In the genomic region with DNA sequence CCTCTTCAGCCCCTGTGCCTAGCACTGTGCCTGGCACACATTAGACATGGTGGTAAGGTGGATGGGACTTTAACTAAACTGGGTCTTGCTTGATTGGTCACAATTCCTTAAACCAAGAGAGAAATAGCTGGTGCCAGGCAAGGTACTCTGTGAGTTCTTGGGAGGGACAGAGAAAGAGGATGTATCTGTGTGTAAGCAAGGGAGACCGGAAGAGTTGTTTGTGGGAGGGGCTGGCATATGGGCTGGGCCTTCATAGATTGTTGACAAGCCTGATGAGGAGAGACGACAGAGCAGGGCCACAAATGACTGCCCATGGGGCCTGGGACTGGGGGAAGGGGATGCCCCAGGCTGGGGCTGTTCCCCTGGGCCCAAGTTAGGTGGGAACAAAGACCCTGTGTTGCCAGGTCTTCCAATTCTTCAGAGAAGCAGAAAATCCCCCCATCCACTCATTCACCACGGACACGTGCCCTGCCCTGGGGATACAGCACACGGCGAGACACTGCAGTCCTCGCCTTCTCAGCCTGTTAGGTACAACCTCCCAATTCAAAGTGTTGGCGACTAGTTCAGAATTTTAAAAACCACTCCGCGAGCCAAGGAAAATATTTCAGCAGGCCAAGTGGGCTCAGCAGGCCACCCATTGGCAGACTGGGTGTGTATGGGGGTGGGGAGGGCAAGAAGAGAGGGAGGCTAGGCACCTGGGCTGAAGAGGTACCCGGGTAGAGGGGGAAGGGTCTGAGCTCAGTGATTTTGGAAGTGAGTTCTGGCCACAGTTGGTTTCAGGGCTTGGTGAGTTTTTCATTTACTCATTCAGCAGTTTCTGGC, we compare ENCODE assay signal across 10 cellular contexts. TPM values are rescaled to one million over a fixed set of nuclear protein-coding genes. Genes with fewer than 3 reads are reported as not detected.
DNase-seq lines count a peak whose midpoint lies in the region; TF ChIP-seq lines count a peak whose summit lies in the region.
"Had no signal": no experiment of that assay in that cellular context is flagged by ENCODE, and none has a peak within 500 bp of the region (broad histone marks: within the 10 kb centered on the region; RNA-seq: fewer than 3 reads in every experiment).

No MANE protein-coding gene starts in this region.

- H3K4me1 ChIP-seq in MM.1S (ENCODE audit: low read length) = no peaks in the 10 kb centered on the region

- no peaks in the 10 kb centered on the region for H3K9me2 ChIP-seq in MM.1S (replicated peaks; ENCODE audit: insufficient read depth, low read length)

- no peaks in the 10 kb centered on the region for H3K36me3 Mint-ChIP-seq in type B pancreatic cell

- H3K4me2 ChIP-seq in MM.1S (ENCODE audit: low read depth, low read length) = no peak overlapping the region

- no peak overlapping the region for H3K27ac ChIP-seq in MM.1S (ENCODE audit: low read length)
- H3K27ac ChIP-seq: VCaP had no signal

- DNase-seq in activated effector memory CD4-positive, alpha-beta T cell treated with Interleukin-2 at 50 U/mL for 16 hours = peak; percentile 30
- DNase-seq in activated effector memory CD4-positive, alpha-beta T cell treated with anti-CD3 and anti-CD28 coated beads, Interleukin-2, amount 50 U/mL, for 16 hours = no peak
- peak; percentile 21 for DNase-seq in MM.1S
- peak; percentile 24 for DNase-seq in central memory CD4-positive, alpha-beta T cell
- DNase-seq in type B pancreatic cell (ENCODE audit: extremely low spot score, unreplicated experiment) = no peak
- no peak for DNase-seq in mucosa of gallbladder (ENCODE audit: low spot score)
- DNase-seq in activated naive CD4-positive, alpha-beta T cell treated with anti-CD3 and anti-CD28 coated beads, Interleukin-2, amount 50 U/mL, for 16 hours = no peak
- DNase-seq in activated CD4-positive, CD25-positive, alpha-beta regulatory T cell (lab: John Stamatoyannopoulos, UW) = no peak

- H3K27me3 ChIP-seq in MM.1S (replicated peaks; ENCODE audit: insufficient read depth, low read length) = no peaks in the 10 kb centered on the region

- no peaks in the 10 kb centered on the region for H3K27me3 Mint-ChIP-seq in type B pancreatic cell

- H3K79me2 ChIP-seq in MM.1S (ENCODE audit: low read length) = no peaks in the 10 kb centered on the region

- H4K20me1 ChIP-seq in MM.1S (ENCODE audit: insufficient read depth, low read length) = no peaks in the 10 kb centered on the region

- H3K9ac ChIP-seq in MM.1S (ENCODE audit: low read length) = no peak overlapping the region

- H3K4me3 Mint-ChIP-seq in type B pancreatic cell = no peak overlapping the region
- H3K4me3 Mint-ChIP-seq: stimulated activated naive CD8-positive, alpha-beta T cell treated with anti-CD3 and anti-CD28 coated beads, Interleukin-15, Interleukin-2, amounts not matched to agents 100 ng/mL and 50 ng/mL, for 24 hours had no signal

- no peaks in the 10 kb centered on the region for H3F3A ChIP-seq in MM.1S (ENCODE audit: insufficient read depth, low read length)

- H2AFZ ChIP-seq in MM.1S (ENCODE audit: low read length) = no peak overlapping the region

- H3K4me3 ChIP-seq in MM.1S (ENCODE audit: low read length) = no peak overlapping the region

- H3K27ac Mint-ChIP-seq in type B pancreatic cell = peak overlapping the region; percentile 59
- H3K27ac Mint-ChIP-seq: stimulated activated naive CD8-positive, alpha-beta T cell treated with anti-CD3 and anti-CD28 coated beads, Interleukin-15, Interleukin-2, amounts not matched to agents 100 ng/mL and 50 ng/mL, for 24 hours had no signal

- no peaks in the 10 kb centered on the region for H3K9me3 Mint-ChIP-seq in type B pancreatic cell
- H3K9me3 Mint-ChIP-seq: stimulated activated naive CD8-positive, alpha-beta T cell treated with anti-CD3 and anti-CD28 coated beads, Interleukin-15, Interleukin-2, amounts not matched to agents 100 ng/mL and 50 ng/mL, for 24 hours had no signal

- TF ChIP-seq CTCF in MM.1S (IDR thresholded peaks at IDR 0.05; ENCODE audit: low read length) (no peak), type B pancreatic cell (conservative IDR thresholded peaks at IDR 0.05) (no peak)

- no peaks in the 10 kb centered on the region for H3K9me3 ChIP-seq in MM.1S (replicated peaks; ENCODE audit: insufficient read depth, low read length)

- peaks cover 32% of the 10 kb centered on the region for H3K4me1 Mint-ChIP-seq in type B pancreatic cell (ENCODE audit: unreplicated experiment)

- no peaks in the 10 kb centered on the region for H3K36me3 ChIP-seq in MM.1S (replicated peaks; ENCODE audit: insufficient read depth, low read length)

RNA-seq across cellular contexts. Expression of gene CYP46A1, which starts 11.4 kb away (rescaled TPM):
- total RNA-seq in type B pancreatic cell (ENCODE audit: low replicate concordance) = 0.98 and 4.7 TPM in 2 replicates
- 1.8 TPM for total RNA-seq in mucosa of gallbladder

RNA-seq across cellular contexts. Expression of gene HHIPL1, which starts 27.8 kb away (rescaled TPM):
- 0.19 and 1.4 TPM in 2 replicates for total RNA-seq in type B pancreatic cell (ENCODE audit: low replicate concordance)
- 5.3 TPM for total RNA-seq in mucosa of gallbladder

Comparison
In these comparisons a context has a peak if more than half of its experiments do, and no peak if none do; other contexts are left out.
1. DNase-seq: peak in activated effector memory CD4-positive, alpha-beta T cell treated with Interleukin-2 at 50 U/mL for 16 hours (single experiment), MM.1S (single experiment) and central memory CD4-positive, alpha-beta T cell (single experiment); none in activated effector memory CD4-positive, alpha-beta T cell treated with anti-CD3 and anti-CD28 coated beads, Interleukin-2, amount 50 U/mL, for 16 hours (single experiment), type B pancreatic cell (single experiment), mucosa of gallbladder (single experiment), activated naive CD4-positive, alpha-beta T cell treated with anti-CD3 and anti-CD28 coated beads, Interleukin-2, amount 50 U/mL, for 16 hours (single experiment) and activated CD4-positive, CD25-positive, alpha-beta regulatory T cell (0 of 4).